In genomic region chr15:100602822-100603393, GRCh38 we compare ENCODE assay signal across 8 cellular contexts.
A peak's percentile ranks its signal among the peaks of the same experiment; 100 is the strongest.
DNase-seq lines count a peak whose midpoint lies in the region; ATAC-seq lines count a peak whose summit lies in the region.

No MANE protein-coding gene starts in this region.

- no peaks in the 10 kb centered on the region for H3K27me3 ChIP-seq in iPS DF 6.9 (ENCODE audit: control insufficient read depth, insufficient read depth, low read length)

- no peaks in the 10 kb centered on the region for H3K36me3 ChIP-seq in iPS DF 6.9 (ENCODE audit: control insufficient read depth, insufficient read depth, low read length)

- no CpG with 5 or more reads among the region's 16 CpGs for WGBS in iPS DF 6.9 (ENCODE audit: insufficient coverage, insufficient read length)

- no peaks in the 10 kb centered on the region; the same call in 1 of the 2 replicates for H3K4me1 ChIP-seq in iPS DF 6.9 (ENCODE audit: control insufficient read depth, insufficient read depth, low read length)

- H3K27ac ChIP-seq in iPS DF 6.9 (ENCODE audit: low read length): no peak overlapping the region

- peak; percentile 36 for ATAC-seq in HG02642 (IDR thresholded peaks at IDR 0.05; ENCODE audit: poor library complexity, unreplicated experiment)

- no peaks in the 10 kb centered on the region for H3K9me3 ChIP-seq in iPS DF 6.9 (ENCODE audit: control insufficient read depth, insufficient read depth, low read length)

- peak overlapping the region; percentile 96 for H3K4me3 ChIP-seq in iPS DF 6.9 (ENCODE audit: low read length)

- peak; percentile 56 for DNase-seq in activated naive CD4-positive, alpha-beta T cell treated with Interleukin-2 at 50 U/mL for 16 hours
- no peak for DNase-seq in activated naive CD4-positive, alpha-beta T cell (lab: John Stamatoyannopoulos, UW)
- DNase-seq in NCI-H774 (lab: John Stamatoyannopoulos, UW) (peak; percentile 35), iPS DF 6.9 (ENCODE audit: low read depth, low spot score) (no peak), DMS153 treated with DMSO at 0.1 percent for 48 hours (lab: John Stamatoyannopoulos, UW; ENCODE audit: unreplicated experiment) (no peak)
- peak; percentile 46 for DNase-seq in activated naive CD4-positive, alpha-beta T cell treated with anti-CD3 and anti-CD28 coated beads, Interleukin-2, amount 50 U/mL, for 16 hours
- peak; percentile 55 for DNase-seq in stimulated activated CD4-positive, alpha-beta T cell treated with anti-CD3 and anti-CD28 coated beads, Interleukin-15, amount 100 ng/mL, for 24 hours

Comparison
In these comparisons a context has a peak if more than half of its experiments do, and no peak if none do; other contexts are left out.
1. DNase-seq: peak in activated naive CD4-positive, alpha-beta T cell treated with Interleukin-2 at 50 U/mL for 16 hours (single experiment), NCI-H774 (single experiment), activated naive CD4-positive, alpha-beta T cell treated with anti-CD3 and anti-CD28 coated beads, Interleukin-2, amount 50 U/mL, for 16 hours (single experiment) and stimulated activated CD4-positive, alpha-beta T cell treated with anti-CD3 and anti-CD28 coated beads, Interleukin-15, amount 100 ng/mL, for 24 hours (single experiment); none in activated naive CD4-positive, alpha-beta T cell (0 of 4), iPS DF 6.9 (single experiment) and DMS153 treated with DMSO at 0.1 percent for 48 hours (single experiment).